19 cellular contexts compared by ENCODE assay signal in genomic region chr17:15451681-15452080, GRCh38. TPM values are rescaled to one million over a fixed set of nuclear protein-coding genes. Genes with fewer than 3 reads are reported as not detected.
DNase-seq lines count a peak whose midpoint lies in the region; ATAC-seq and TF ChIP-seq lines count a peak whose summit lies in the region.
"Had no signal": no experiment of that assay in that cellular context is flagged by ENCODE, and none has a peak within 500 bp of the region (broad histone marks: within the 10 kb centered on the region; RNA-seq: fewer than 3 reads in every experiment).

No MANE protein-coding gene starts in this region.

- CTCF ChIA-PET in SK-N-SH (lab: Yijun Ruan, JAX): interaction anchor here (0.6 to 1.5 kb wide), 2 partner anchors 51 to 204 kb away, joined by 4 read pairs; no protein-coding TSS in a partner anchor
- CTCF ChIA-PET in RWPE1 (lab: Yijun Ruan, JAX): no interaction called here

- H2BK15ac ChIP-seq in mesenchymal stem cell (ENCODE audit: low read depth, poor library complexity, severe bottlenecking): no peak overlapping the region

- ATAC-seq in SK-N-SH treated with all-trans-retinoic acid at 6 μM for 48 hours: no peak
- ATAC-seq: GM12878 had no signal

- H3F3A ChIP-seq in SK-N-SH (replicated peaks; ENCODE audit: insufficient read depth): peaks cover under 1% of the 10 kb centered on the region

- no peaks in the 10 kb centered on the region for H3K36me3 ChIP-seq in SK-N-SH (replicated peaks in 1 of 2; ENCODE audit: control insufficient read depth in 1 of 2, insufficient read depth in 2 of 2, low read length in 1 of 2)
- peaks cover 2 to 4% of the 10 kb centered on the region in 2 experiments for H3K36me3 ChIP-seq in mesenchymal stem cell (ENCODE audit: control insufficient read depth in 1 of 2, insufficient read depth in 2 of 2, low read depth in 1 of 2, low read length in 2 of 2)

- no peaks in the 10 kb centered on the region for H3K79me2 ChIP-seq in SK-N-SH (ENCODE audit: insufficient read depth)

- H3K23ac ChIP-seq in mesenchymal stem cell (ENCODE audit: low read length in 2 of 2): no peak overlapping the region

- H3K4ac ChIP-seq in mesenchymal stem cell (ENCODE audit: low read depth in 1 of 2, low read length in 2 of 2): no peak overlapping the region

- 70% methylated on average over 3 of the region's 3 CpGs for WGBS in SK-N-SH (ENCODE audit: low lambda C conversion rate)
- 66% methylated on average over 3 of the region's 3 CpGs for WGBS in mesenchymal stem cell

- H3K18ac ChIP-seq in mesenchymal stem cell (ENCODE audit: low read depth in 1 of 2, low read length in 2 of 2): no peak overlapping the region

- H2AK5ac ChIP-seq in mesenchymal stem cell (ENCODE audit: low read length, severe bottlenecking): no peak overlapping the region

- no peak overlapping the region for H2BK120ac ChIP-seq in mesenchymal stem cell (ENCODE audit: low read depth, low read length)

- no peak overlapping the region for H2BK5ac ChIP-seq in mesenchymal stem cell (ENCODE audit: low read depth, low read length, poor library complexity, severe bottlenecking)

- H4K8ac ChIP-seq in mesenchymal stem cell (ENCODE audit: low read length): no peak overlapping the region

- no peaks in the 10 kb centered on the region for H4K20me1 ChIP-seq in SK-N-SH (ENCODE audit: insufficient read depth)

- no peak overlapping the region for H3K9ac ChIP-seq in SK-N-SH
- H3K9ac ChIP-seq in mesenchymal stem cell (ENCODE audit: low read length): no peak overlapping the region

- TF ChIP-seq CTCF in SK-N-SH (IDR thresholded peaks at IDR 0.05): no peak
- TF ChIP-seq CTCF in RWPE1 (conservative IDR thresholded peaks at IDR 0.05; ENCODE audit: low read depth): no peak

- no peak overlapping the region for H3K14ac ChIP-seq in mesenchymal stem cell (ENCODE audit: low read length in 2 of 2)

- POLR2A ChIA-PET in SK-N-SH (lab: Yijun Ruan, JAX) (no interaction called here), RWPE1 (lab: Yijun Ruan, JAX; ENCODE audit: low non-redundant PET) (no interaction called here)

- TF ChIP-seq RAD21 in SK-N-SH (IDR thresholded peaks at IDR 0.05; ENCODE audit: low read length): no peak

- TF ChIP-seq EP300 in SK-N-SH (IDR thresholded peaks at IDR 0.05; ENCODE audit: borderline replicate concordance in 1 of 2, low read depth in 1 of 2, low read length in 1 of 2): no peak

- H4K91ac ChIP-seq in mesenchymal stem cell (ENCODE audit: low read length): no peak overlapping the region

- no peak overlapping the region for H3K4me3 ChIP-seq in SK-N-SH (ENCODE audit: low read depth in 2 of 2, low read length in 1 of 2)
- no peak overlapping the region for H3K4me3 ChIP-seq in mesenchymal stem cell (ENCODE audit: insufficient read depth in 1 of 2, low read depth in 1 of 2, low read length in 2 of 2)
- H3K4me3 ChIP-seq: GM12878 had no signal

- H3K27ac ChIP-seq in SK-N-SH (ENCODE audit: low read depth in 2 of 2, low read length in 1 of 2) (no peak overlapping the region), mesenchymal stem cell (ENCODE audit: low read length, poor library complexity, severe bottlenecking) (no peak overlapping the region), RWPE1 (no peak overlapping the region)
- H3K27ac ChIP-seq: 22Rv1 had no signal

- H3K4me2 ChIP-seq in SK-N-SH (no peak overlapping the region), mesenchymal stem cell (ENCODE audit: low read length, poor library complexity, severe bottlenecking) (no peak overlapping the region)

- no peaks in the 10 kb centered on the region for H3K79me1 ChIP-seq in mesenchymal stem cell (replicated peaks; ENCODE audit: low read length, poor library complexity, severe bottlenecking)

- H2AFZ ChIP-seq in SK-N-SH (ENCODE audit: low read depth) (no peak overlapping the region), mesenchymal stem cell (ENCODE audit: low read depth, low read length) (no peak overlapping the region)

- 0 out of 2 replicates have a peak, but pooled peaks cover 3% of the 10 kb centered on the region for H3K9me3 ChIP-seq in SK-N-SH
- H3K9me3 ChIP-seq in mesenchymal stem cell (ENCODE audit: control insufficient read depth, low read length): peaks cover 9% of the 10 kb centered on the region

- H2BK12ac ChIP-seq in mesenchymal stem cell (ENCODE audit: low read length in 2 of 2): no peak overlapping the region

- no peak for DNase-seq in SK-N-SH
- DNase-seq in amniotic stem cell (lab: John Stamatoyannopoulos, UW): peak; percentile 16
- peak; percentile 33 for DNase-seq in mesenchymal stem cell
- no peak for DNase-seq in HPDE6-E6E7 (ENCODE audit: extremely low spot score)
- no peak for DNase-seq in T-helper 2 cell
- no peak for DNase-seq in RWPE1 (ENCODE audit: low spot score)
- DNase-seq in NCI-H1417 treated with DMSO at 0.1 percent for 48 hours (lab: John Stamatoyannopoulos, UW): no peak
- DNase-seq: COR-L47; DMS 273 treated with DMSO at 0.1 percent for 48 hours; Karpas-422; NCI-H1092 treated with DMSO at 0.1 percent for 48 hours; NCI-H1694; NCI-H2081 treated with DMSO at 0.1 percent for 48 hours; NCI-H748 treated with DMSO at 0.1 percent for 48 hours; NK-92 treated with Interleukin-12 subunit alpha and Interleukin-12 subunit beta, amount 100 ng/mL, for 24 hours; SHP77 treated with DMSO at 0.1 percent for 48 hours had no signal

- H3K4me1 ChIP-seq in SK-N-SH (ENCODE audit: control insufficient read depth in 1 of 2, insufficient read depth in 2 of 2, low read depth in 1 of 2, low read length in 1 of 2) (peaks cover 12 to 13% of the 10 kb centered on the region in 2 experiments; a peak in 3 of 4 replicates), mesenchymal stem cell (ENCODE audit: control insufficient read depth, insufficient read depth, low read depth, low read length) (peaks cover 5% of the 10 kb centered on the region)

- no peaks in the 10 kb centered on the region for H3K9me2 ChIP-seq in SK-N-SH

- H3K27me3 ChIP-seq in SK-N-SH (ENCODE audit: insufficient read depth) (no peaks in the 10 kb centered on the region), mesenchymal stem cell (ENCODE audit: control insufficient read depth in 1 of 2, insufficient read depth in 1 of 2, low read length in 2 of 2) (no peaks in the 10 kb centered on the region)

TF ChIP-seq in SK-N-SH, 30 proteins besides CTCF, POLR2A, EP300 and RAD21:
- TF ChIP-seq PBX3 (IDR thresholded peaks at IDR 0.05): peak; percentile 65
- TF ChIP-seq MAX (IDR thresholded peaks at IDR 0.05; ENCODE audit: low read depth): no peak

TF ChIP-seq in SK-N-SH treated with all-trans-retinoic acid at 6 μM for 48 hours, 23 proteins besides CTCF, POLR2A, EP300 and RAD21 (continues in another document):
- TF ChIP-seq SNAI2 (CRISPR knock-in tag; IDR thresholded peaks at IDR 0.05) (no peak), CREB5 (CRISPR knock-in tag; IDR thresholded peaks at IDR 0.05; ENCODE audit: low read depth) (no peak), TSHZ2 (CRISPR knock-in tag; IDR thresholded peaks at IDR 0.05) (no peak), ZFP3 (CRISPR knock-in tag; IDR thresholded peaks at IDR 0.05) (no peak), ZNF70 (CRISPR knock-in tag; IDR thresholded peaks at IDR 0.05) (no peak), TOX (CRISPR knock-in tag; IDR thresholded peaks at IDR 0.05; ENCODE audit: borderline replicate concordance) (no peak), OSR1 (CRISPR knock-in tag; IDR thresholded peaks at IDR 0.05) (no peak), ESRRG (CRISPR knock-in tag; IDR thresholded peaks at IDR 0.05) (no peak), GLIS3 (CRISPR knock-in tag; IDR thresholded peaks at IDR 0.05) (no peak), ZNF565 (CRISPR knock-in tag; conservative IDR thresholded peaks at IDR 0.05; ENCODE audit: low read depth) (no peak)

RNA-seq across cellular contexts. Expression of gene CDRT4, which starts 15.7 kb away (rescaled TPM):
- polyA plus RNA-seq in SK-N-SH (2012; rRNA removed): 3.8 and 4.6 TPM in 2 replicates
- polyA plus RNA-seq in SK-N-SH (2012; cell fraction: cytosol; rRNA removed): 0.15 and 0.39 TPM in 2 replicates
- polyA plus RNA-seq in SK-N-SH (2012; cell fraction: nucleus; rRNA removed): 39.1 and 56.6 TPM in 2 replicates
- polyA plus RNA-seq in mesenchymal stem cell (2013, experiment 1 of 2): 3.5 TPM
- 3.4 TPM for polyA plus RNA-seq in mesenchymal stem cell (2013, experiment 2 of 2)

Comparison
In these comparisons a context has a peak if more than half of its experiments do, and no peak if none do; other contexts are left out.
1. DNase-seq: peak in amniotic stem cell (single experiment) and mesenchymal stem cell (single experiment); none in SK-N-SH (single experiment), HPDE6-E6E7 (single experiment), T-helper 2 cell (0 of 5), RWPE1 (single experiment) and NCI-H1417 treated with DMSO at 0.1 percent for 48 hours (single experiment).